ENCODE assay signal across 18 cellular contexts in the genomic region with DNA sequence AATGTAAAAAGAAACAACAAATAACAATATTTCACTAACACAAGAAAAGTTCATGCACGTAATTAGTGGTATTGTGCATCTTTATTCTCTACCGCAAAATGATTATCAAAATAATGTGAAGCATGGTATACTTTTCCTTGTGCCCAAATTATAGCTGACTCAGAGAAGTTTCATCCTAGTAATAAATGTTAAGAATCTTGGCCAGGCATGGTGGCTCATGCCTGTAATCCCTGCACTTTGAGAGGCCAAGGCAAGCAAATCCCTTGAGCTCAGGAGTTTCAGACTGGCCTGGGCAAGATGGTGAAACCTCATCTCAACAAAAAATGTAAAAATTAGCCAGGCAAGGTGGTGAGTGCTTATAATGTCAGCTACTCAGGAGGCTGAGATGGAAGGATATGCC.
"Had no signal": no experiment of that assay in that cellular context is flagged by ENCODE, and none has a peak within 500 bp of the region (broad histone marks: within the 10 kb centered on the region; RNA-seq: fewer than 3 reads in every experiment).

No MANE protein-coding gene starts in this region.

- H3K9me3 Mint-ChIP-seq: activated naive CD8-positive, alpha-beta T cell treated with anti-CD3 and anti-CD28 coated beads for 36 hours; naive thymus-derived CD4-positive, alpha-beta T cell; type B pancreatic cell had no signal

- H3K4me3 Mint-ChIP-seq: activated naive CD8-positive, alpha-beta T cell treated with anti-CD3 and anti-CD28 coated beads for 36 hours; naive thymus-derived CD4-positive, alpha-beta T cell; T-helper 17 cell; type B pancreatic cell had no signal

- H3K9me3 ChIP-seq: sigmoid colon, suprapubic skin had no signal

- H3K4me3 ChIP-seq: lung, sigmoid colon, suprapubic skin had no signal

- H3K27me3 Mint-ChIP-seq: activated naive CD8-positive, alpha-beta T cell treated with anti-CD3 and anti-CD28 coated beads for 36 hours; naive thymus-derived CD4-positive, alpha-beta T cell; T-helper 17 cell; type B pancreatic cell had no signal

- DNase-seq: activated CD4-positive, alpha-beta T cell treated with anti-CD3 and anti-CD28 coated beads, Interleukin-2, amount 50 U/mL, for 4 hours; activated CD4-positive, CD25-positive, alpha-beta regulatory T cell treated with anti-CD3 and anti-CD28 coated beads, Interleukin-2, amount 50 U/mL, for 72 hours; activated effector memory CD4-positive, alpha-beta T cell treated with anti-CD3 and anti-CD28 coated beads, Interleukin-2, amount 50 U/mL, for 16 hours; activated naive CD8-positive, alpha-beta T cell treated with anti-CD3 and anti-CD28 coated beads for 36 hours; activated T-cell treated with anti-CD3 and anti-CD28 coated beads, Interleukin-2, amount 50 U/mL, for 1 hour; aorta; effector CD4-positive, alpha-beta T cell; left cardiac atrium; naive thymus-derived CD4-positive, alpha-beta T cell; sigmoid colon; stimulated activated CD4-positive, alpha-beta T cell treated with anti-CD3 and anti-CD28 coated beads, Interleukin-12 subunit alpha, Interleukin-12 subunit beta, amount 100 ng/mL, for 4 hours; stimulated activated naive CD4-positive, alpha-beta T cell treated with Interleukin-2 at 50 U/mL for 16 hours; T-helper 17 cell had no signal

- H3K27me3 ChIP-seq: sigmoid colon, suprapubic skin had no signal

- H3K27ac ChIP-seq: sigmoid colon, suprapubic skin had no signal

- H3K27ac Mint-ChIP-seq: activated naive CD8-positive, alpha-beta T cell treated with anti-CD3 and anti-CD28 coated beads for 36 hours; T-helper 17 cell; type B pancreatic cell had no signal

- FAIRE-seq: bronchial epithelial cell, endothelial cell of umbilical vein had no signal
